In genomic region chr1:15424146-15424667, GRCh38 we compare ENCODE assay signal across 12 cellular contexts. TPM values are rescaled to one million over a fixed set of nuclear protein-coding genes. Genes with fewer than 3 reads are reported as not detected.
DNase-seq lines count a peak whose midpoint lies in the region; ATAC-seq lines count a peak whose summit lies in the region.
"Had no signal": no experiment of that assay in that cellular context is flagged by ENCODE, and none has a peak within 500 bp of the region (broad histone marks: within the 10 kb centered on the region; RNA-seq: fewer than 3 reads in every experiment).

No MANE protein-coding gene starts in this region.

- H3K23ac ChIP-seq in neuronal stem cell (ENCODE audit: low read depth, low read length, poor library complexity): peak overlapping the region; percentile 77

- in situ Hi-C loops in G401 (cut with HindIII; ENCODE audit: low sequenced_read_pairs): no loop called here

- no peak overlapping the region for H2BK12ac ChIP-seq in neuronal stem cell (ENCODE audit: low read length)

- no peak overlapping the region for H3K4ac ChIP-seq in neuronal stem cell (ENCODE audit: low read length)

- no peak overlapping the region for H2AK5ac ChIP-seq in neuronal stem cell (ENCODE audit: low read depth, low read length)

- peaks cover 51% of the 10 kb centered on the region for H3K36me3 Mint-ChIP-seq in activated T-helper 17 cell treated with anti-CD3 and anti-CD28 coated beads, Interleukin-2, amount 50 U/mL, for 72 hours (ENCODE audit: low read depth)

- peak; percentile 17 for DNase-seq in GF-D8 (lab: John Stamatoyannopoulos, UW)
- DNase-seq in NCI-H2029 treated with DMSO at 0.1 percent for 48 hours (lab: John Stamatoyannopoulos, UW): peak; percentile 93
- DNase-seq in neuronal stem cell (ENCODE audit: low spot score): no peak
- DNase-seq in dermis blood vessel endothelial cell: no peak
- DNase-seq in G401 (ENCODE audit: low spot score): no peak
- no peak for DNase-seq in NCI-H446 treated with DMSO at 0.1 percent for 48 hours (lab: John Stamatoyannopoulos, UW)
- no peak for DNase-seq in AML-193 (lab: John Stamatoyannopoulos, UW)
- DNase-seq: activated CD8-positive, alpha-beta memory T cell treated with anti-CD3 and anti-CD28 coated beads for 24 hours had no signal

- peak overlapping the region; percentile 15 for H3K9ac ChIP-seq in neuronal stem cell (ENCODE audit: low read depth, low read length, poor library complexity)

- no peaks in the 10 kb centered on the region for H3K27me3 Mint-ChIP-seq in activated T-helper 17 cell treated with anti-CD3 and anti-CD28 coated beads, Interleukin-2, amount 50 U/mL, for 72 hours

- WGBS in neuronal stem cell (ENCODE audit: extremely low coverage in 2 of 2, insufficient read length in 2 of 2, insufficient replicate concordance in 1 of 2), 2 donors: no CpG with 5 or more reads among the region's 13 CpGs

- no peaks in the 10 kb centered on the region for H3K27me3 ChIP-seq in neuronal stem cell (ENCODE audit: control insufficient read depth in 3 of 3, insufficient read depth in 3 of 3, low read depth in 1 of 3, low read length in 3 of 3)
- H3K27me3 ChIP-seq: cardiac muscle cell had no signal

- no peaks in the 10 kb centered on the region for H3K79me1 ChIP-seq in neuronal stem cell (ENCODE audit: low read depth, low read length)

- H3K27ac Mint-ChIP-seq in activated T-helper 17 cell treated with anti-CD3 and anti-CD28 coated beads, Interleukin-2, amount 50 U/mL, for 72 hours: peak overlapping the region; percentile 39

- no peak overlapping the region for H4K8ac ChIP-seq in neuronal stem cell (ENCODE audit: low read depth, low read length)

- H3K36me3 ChIP-seq in neuronal stem cell (replicated peaks in 1 of 2; ENCODE audit: control insufficient read depth in 2 of 2, insufficient read depth in 2 of 2, low read length in 2 of 2): no peaks in the 10 kb centered on the region
- H3K36me3 ChIP-seq: cardiac muscle cell had no signal

- no peak overlapping the region for H3K27ac ChIP-seq in neuronal stem cell (replicated peaks; ENCODE audit: low read length)
- H3K27ac ChIP-seq: cardiac muscle cell had no signal

- no peak for ATAC-seq in activated T-helper 17 cell treated with anti-CD3 and anti-CD28 coated beads, Interleukin-2, amount 50 U/mL, for 72 hours (replicated peaks)

- H3K9me3 Mint-ChIP-seq in activated T-helper 17 cell treated with anti-CD3 and anti-CD28 coated beads, Interleukin-2, amount 50 U/mL, for 72 hours: no peaks in the 10 kb centered on the region

- H2BK120ac ChIP-seq in neuronal stem cell (ENCODE audit: low read depth, low read length): no peak overlapping the region

- peaks cover 0 to 5% of the 10 kb centered on the region in 2 donors for H3K9me3 ChIP-seq in neuronal stem cell (replicated peaks in 1 of 2; ENCODE audit: control insufficient read depth in 2 of 2, insufficient read depth in 1 of 2, low read depth in 1 of 2, low read length in 2 of 2)

- H2BK5ac ChIP-seq in neuronal stem cell (ENCODE audit: low read length): no peak overlapping the region

- H3K4me1 ChIP-seq in neuronal stem cell (ENCODE audit: control insufficient read depth in 2 of 2, insufficient read depth in 1 of 2, low read depth in 1 of 2, low read length in 2 of 2): peaks cover 3 to 6% of the 10 kb centered on the region in 2 donors

- H2BK15ac ChIP-seq in neuronal stem cell (ENCODE audit: low read length): peak overlapping the region; percentile 55

- no peak overlapping the region for H2AFZ ChIP-seq in neuronal stem cell (ENCODE audit: low read length)

- H3K4me2 ChIP-seq in neuronal stem cell (ENCODE audit: insufficient read depth, low read length, poor library complexity, severe bottlenecking): no peak overlapping the region

- no peak overlapping the region for H3K4me3 ChIP-seq in neuronal stem cell (ENCODE audit: low read length in 2 of 2)
- H3K4me3 ChIP-seq: cardiac muscle cell had no signal

- H3K14ac ChIP-seq in neuronal stem cell (ENCODE audit: low read length): no peak overlapping the region

- H4K91ac ChIP-seq in neuronal stem cell (ENCODE audit: low read depth, low read length, poor library complexity): no peak overlapping the region

- H3K18ac ChIP-seq in neuronal stem cell (ENCODE audit: low read length): no peak overlapping the region

- no peak overlapping the region for H3K4me3 Mint-ChIP-seq in activated T-helper 17 cell treated with anti-CD3 and anti-CD28 coated beads, Interleukin-2, amount 50 U/mL, for 72 hours

- H3K4me1 Mint-ChIP-seq in activated T-helper 17 cell treated with anti-CD3 and anti-CD28 coated beads, Interleukin-2, amount 50 U/mL, for 72 hours: peaks cover 9% of the 10 kb centered on the region

RNA-seq across cellular contexts. Expression of gene CTRC, which starts 14.0 kb away (rescaled TPM):
- not detected for total RNA-seq in activated T-helper 17 cell treated with anti-CD3 and anti-CD28 coated beads, Interleukin-2, amount 50 U/mL, for 72 hours
- 0.21 TPM for polyA plus RNA-seq in neuronal stem cell (2013, experiment 1 of 2)
- not detected for polyA plus RNA-seq in neuronal stem cell (2013, experiment 2 of 2)
- total RNA-seq in dermis blood vessel endothelial cell: not detected in 2 replicates
- not detected in 2 replicates for total RNA-seq in G401 (2014; rRNA removed; shearing (Covaris generic))
- total RNA-seq: cardiac muscle cell, OCI-LY7 had no signal

RNA-seq across cellular contexts. Expression of gene EFHD2, which starts 14.5 kb away (rescaled TPM):
- 10 to 100 TPM; 44.6 to 90.4 TPM for total RNA-seq in activated T-helper 17 cell treated with anti-CD3 and anti-CD28 coated beads, Interleukin-2, amount 50 U/mL, for 72 hours
- 12.5 TPM for polyA plus RNA-seq in neuronal stem cell (2013, experiment 1 of 2)
- polyA plus RNA-seq in neuronal stem cell (2013, experiment 2 of 2): 12.8 TPM
- total RNA-seq in dermis blood vessel endothelial cell: 54.1 and 66.8 TPM in 2 replicates
- total RNA-seq in G401 (2014; rRNA removed; shearing (Covaris generic)): 52.5 and 60.2 TPM in 2 replicates

RNA-seq across cellular contexts. Expression of gene CELA2A, which starts 32.3 kb away (rescaled TPM):
- not detected for total RNA-seq in activated T-helper 17 cell treated with anti-CD3 and anti-CD28 coated beads, Interleukin-2, amount 50 U/mL, for 72 hours
- polyA plus RNA-seq in neuronal stem cell (2013, experiment 1 of 2): not detected
- not detected for polyA plus RNA-seq in neuronal stem cell (2013, experiment 2 of 2)
- not detected in 2 replicates for total RNA-seq in dermis blood vessel endothelial cell
- total RNA-seq in G401 (2014; rRNA removed; shearing (Covaris generic)): not detected in 2 replicates
- total RNA-seq: cardiac muscle cell, OCI-LY7, omental fat pad had no signal

RNA-seq across cellular contexts. Expression of gene CELA2B, which starts 51.7 kb away (rescaled TPM):
- not detected for total RNA-seq in activated T-helper 17 cell treated with anti-CD3 and anti-CD28 coated beads, Interleukin-2, amount 50 U/mL, for 72 hours
- not detected for polyA plus RNA-seq in neuronal stem cell (2013, experiment 1 of 2)
- not detected for polyA plus RNA-seq in neuronal stem cell (2013, experiment 2 of 2)
- total RNA-seq in dermis blood vessel endothelial cell: not detected in 2 replicates
- not detected in 2 replicates for total RNA-seq in G401 (2014; rRNA removed; shearing (Covaris generic))
- total RNA-seq: cardiac muscle cell, OCI-LY7, omental fat pad had no signal

Comparison
In these comparisons a context has a peak if more than half of its experiments do, and no peak if none do; other contexts are left out.
1. DNase-seq: peak in GF-D8 (single experiment) and NCI-H2029 treated with DMSO at 0.1 percent for 48 hours (single experiment); none in neuronal stem cell (single experiment), dermis blood vessel endothelial cell (single experiment), G401 (single experiment), NCI-H446 treated with DMSO at 0.1 percent for 48 hours (single experiment) and AML-193 (0 of 2).